1 cellular context compared by ENCODE assay signal in the genomic region with DNA sequence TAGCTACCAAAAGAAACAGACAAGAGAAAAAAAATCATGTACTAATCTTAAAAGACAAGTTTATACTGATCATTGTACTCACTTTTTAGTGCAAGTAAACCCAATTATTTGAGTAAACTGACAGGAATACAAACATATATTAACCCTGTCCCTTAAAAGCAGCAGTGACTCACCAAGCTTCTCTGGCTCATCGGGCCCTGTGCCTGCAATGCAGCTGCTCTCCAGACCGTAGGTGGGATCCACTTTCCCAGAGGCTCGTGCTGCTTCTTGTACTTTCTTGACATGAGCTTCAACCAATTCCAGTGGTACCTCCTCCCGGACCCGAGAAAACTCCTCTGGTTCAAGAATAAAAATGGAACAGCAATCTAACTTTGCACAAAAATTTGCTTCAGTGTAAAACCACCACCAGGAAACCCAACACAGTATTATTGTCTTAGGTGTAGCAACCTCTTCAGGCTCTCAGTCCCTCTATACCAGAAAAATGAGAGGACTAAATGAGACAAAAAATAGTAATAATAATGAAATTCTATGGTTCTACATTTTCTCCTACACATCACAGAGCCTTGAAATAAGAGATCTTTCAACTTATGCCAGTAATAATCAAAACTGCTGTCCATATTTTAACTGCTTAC.
TF ChIP-seq lines count a peak whose summit lies in the region.

No MANE protein-coding gene starts in this region.

TF ChIP-seq in GM23338, 12 proteins besides CTCF, POLR2A, EP300 and RAD21:
- TF ChIP-seq, protein P1, sequence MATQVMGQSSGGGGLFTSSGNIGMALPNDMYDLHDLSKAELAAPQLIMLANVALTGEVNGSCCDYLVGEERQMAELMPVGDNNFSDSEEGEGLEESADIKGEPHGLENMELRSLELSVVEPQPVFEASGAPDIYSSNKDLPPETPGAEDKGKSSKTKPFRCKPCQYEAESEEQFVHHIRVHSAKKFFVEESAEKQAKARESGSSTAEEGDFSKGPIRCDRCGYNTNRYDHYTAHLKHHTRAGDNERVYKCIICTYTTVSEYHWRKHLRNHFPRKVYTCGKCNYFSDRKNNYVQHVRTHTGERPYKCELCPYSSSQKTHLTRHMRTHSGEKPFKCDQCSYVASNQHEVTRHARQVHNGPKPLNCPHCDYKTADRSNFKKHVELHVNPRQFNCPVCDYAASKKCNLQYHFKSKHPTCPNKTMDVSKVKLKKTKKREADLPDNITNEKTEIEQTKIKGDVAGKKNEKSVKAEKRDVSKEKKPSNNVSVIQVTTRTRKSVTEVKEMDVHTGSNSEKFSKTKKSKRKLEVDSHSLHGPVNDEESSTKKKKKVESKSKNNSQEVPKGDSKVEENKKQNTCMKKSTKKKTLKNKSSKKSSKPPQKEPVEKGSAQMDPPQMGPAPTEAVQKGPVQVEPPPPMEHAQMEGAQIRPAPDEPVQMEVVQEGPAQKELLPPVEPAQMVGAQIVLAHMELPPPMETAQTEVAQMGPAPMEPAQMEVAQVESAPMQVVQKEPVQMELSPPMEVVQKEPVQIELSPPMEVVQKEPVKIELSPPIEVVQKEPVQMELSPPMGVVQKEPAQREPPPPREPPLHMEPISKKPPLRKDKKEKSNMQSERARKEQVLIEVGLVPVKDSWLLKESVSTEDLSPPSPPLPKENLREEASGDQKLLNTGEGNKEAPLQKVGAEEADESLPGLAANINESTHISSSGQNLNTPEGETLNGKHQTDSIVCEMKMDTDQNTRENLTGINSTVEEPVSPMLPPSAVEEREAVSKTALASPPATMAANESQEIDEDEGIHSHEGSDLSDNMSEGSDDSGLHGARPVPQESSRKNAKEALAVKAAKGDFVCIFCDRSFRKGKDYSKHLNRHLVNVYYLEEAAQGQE (IDR thresholded peaks at IDR 0.05; ENCODE audit: unreplicated experiment) = no peak
- TF ChIP-seq EZH2phosphoT487 (IDR thresholded peaks at IDR 0.05; ENCODE audit: unreplicated experiment) (peak; percentile 36), EZH2 (IDR thresholded peaks at IDR 0.05; ENCODE audit: low read depth, unreplicated experiment) (no peak)
TF ChIP-seq in GM23338: peak in this region for 1.
